Comparison of ENCODE assay signal across 28 cellular contexts in genomic region chr1:154770897-154771594, GRCh38.
"Had no signal": no experiment of that assay in that cellular context is flagged by ENCODE, and none has a peak within 500 bp of the region (broad histone marks: within the 10 kb centered on the region; RNA-seq: fewer than 3 reads in every experiment).

No MANE protein-coding gene starts in this region.

- FAIRE-seq: astrocyte had no signal

- H3K4me3 ChIP-seq: esophagus muscularis mucosa, heart left ventricle, lower lobe of right lung, thoracic aorta, uterus had no signal

- H3K9me3 ChIP-seq: esophagus muscularis mucosa, heart left ventricle, lower lobe of right lung, thoracic aorta, uterus had no signal

- H3K4me1 ChIP-seq: foreskin keratinocyte, lower lobe of right lung had no signal

- ATAC-seq: activated CD4-positive, alpha-beta T cell treated with anti-CD3 and anti-CD28 coated beads for 36 hours; activated CD8-positive, alpha-beta memory T cell treated with anti-CD3 and anti-CD28 coated beads, Interleukin-2, amount 10 ng/mL, durations not matched to agents 7 days and 5 days; activated CD8-positive, alpha-beta T cell treated with anti-CD3 and anti-CD28 coated beads, Interleukin-2, amount 10 ng/mL, durations not matched to agents 7 days and 5 days; foreskin keratinocyte; heart left ventricle; left lobe of liver; lower lobe of right lung; natural killer cell; right cardiac atrium had no signal

- H3K27ac ChIP-seq: brain microvascular endothelial cell, esophagus muscularis mucosa, foreskin keratinocyte, heart left ventricle, lower lobe of right lung, thoracic aorta, uterus had no signal

- DNase-seq: activated B cell treated with CpG ODN at 0.5 μM for 24 hours; activated CD4-positive, alpha-beta T cell treated with anti-CD3 and anti-CD28 coated beads for 36 hours; activated CD8-positive, alpha-beta memory T cell treated with anti-CD3 and anti-CD28 coated beads, Interleukin-2, amount 10 ng/mL, durations not matched to agents 7 days and 5 days; activated CD8-positive, alpha-beta T cell treated with anti-CD3 and anti-CD28 coated beads, Interleukin-2, amount 10 ng/mL, durations not matched to agents 7 days and 5 days; activated naive CD4-positive, alpha-beta T cell treated with anti-CD3 and anti-CD28 coated beads for 36 hours; activated naive CD8-positive, alpha-beta T cell treated with anti-CD3 and anti-CD28 coated beads, Interleukin-2, amount 10 ng/mL, durations not matched to agents 7 days and 5 days; activated T-cell treated with anti-CD3 and anti-CD28 coated beads, Interleukin-2, amount 50 U/mL, for 48 hours; amniotic stem cell; brain microvascular endothelial cell; central memory CD4-positive, alpha-beta T cell; endodermal cell; foreskin keratinocyte; heart left ventricle; hypothalamus; immature natural killer cell; lower lobe of right lung; mesendoderm; natural killer cell; right cardiac atrium; stimulated activated CD4-positive, alpha-beta T cell treated with anti-CD3 and anti-CD28 coated beads, Interleukin-12 subunit alpha, Interleukin-12 subunit beta, amount 100 ng/mL, for 4 hours; stimulated activated CD4-positive, alpha-beta T cell treated with anti-CD3 and anti-CD28 coated beads, Interleukin-4, amount 100 ng/mL, for 1 hour; T-helper 1 cell; trophoblast cell had no signal

- H3K27me3 ChIP-seq: brain microvascular endothelial cell, esophagus muscularis mucosa, heart left ventricle, uterus had no signal

- H3K36me3 ChIP-seq: brain microvascular endothelial cell, esophagus muscularis mucosa, lower lobe of right lung, thoracic aorta, uterus had no signal
